ENCODE assay signal across 1 cellular context in the genomic region with DNA sequence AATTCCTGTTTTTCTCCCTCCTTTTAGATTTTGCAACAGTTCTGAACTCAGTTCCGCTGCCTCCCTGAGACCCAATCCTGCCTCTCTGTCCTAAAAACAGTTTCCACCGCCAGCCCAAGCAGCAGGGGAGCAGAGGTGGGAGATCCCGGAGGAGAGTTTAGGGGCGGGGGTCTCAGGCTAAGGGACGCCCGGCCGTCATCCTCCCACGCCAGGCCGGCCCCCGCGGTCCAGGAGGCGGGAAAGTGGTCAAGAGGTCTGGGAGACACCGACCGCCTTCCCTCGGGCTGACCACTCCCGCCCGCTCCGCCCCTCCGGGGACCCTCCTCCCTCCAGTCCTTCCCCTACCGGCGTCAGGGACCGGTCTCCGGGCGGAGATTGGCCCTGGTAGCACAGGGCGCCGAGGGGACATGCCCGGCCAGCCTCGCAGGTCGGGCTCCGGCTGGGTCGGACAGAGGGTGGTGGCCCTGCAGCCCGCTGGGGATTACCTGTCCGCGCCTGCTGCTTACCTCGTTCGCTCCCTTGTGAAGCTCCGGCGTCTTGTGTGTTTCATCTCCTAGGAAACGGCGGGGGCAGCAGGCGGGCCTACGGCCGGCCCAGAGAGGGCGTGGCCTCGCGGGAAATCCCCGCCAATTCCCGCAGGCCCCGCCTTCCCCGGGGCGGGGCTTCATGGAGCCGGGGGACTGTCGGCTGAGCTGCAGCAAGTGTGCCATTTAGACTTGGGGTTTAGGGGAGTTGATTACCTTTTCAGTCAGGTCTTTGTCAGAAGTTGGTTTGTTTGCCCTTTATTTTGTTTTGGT.
TF ChIP-seq lines count a peak whose summit lies in the region.

A gene with protein sequence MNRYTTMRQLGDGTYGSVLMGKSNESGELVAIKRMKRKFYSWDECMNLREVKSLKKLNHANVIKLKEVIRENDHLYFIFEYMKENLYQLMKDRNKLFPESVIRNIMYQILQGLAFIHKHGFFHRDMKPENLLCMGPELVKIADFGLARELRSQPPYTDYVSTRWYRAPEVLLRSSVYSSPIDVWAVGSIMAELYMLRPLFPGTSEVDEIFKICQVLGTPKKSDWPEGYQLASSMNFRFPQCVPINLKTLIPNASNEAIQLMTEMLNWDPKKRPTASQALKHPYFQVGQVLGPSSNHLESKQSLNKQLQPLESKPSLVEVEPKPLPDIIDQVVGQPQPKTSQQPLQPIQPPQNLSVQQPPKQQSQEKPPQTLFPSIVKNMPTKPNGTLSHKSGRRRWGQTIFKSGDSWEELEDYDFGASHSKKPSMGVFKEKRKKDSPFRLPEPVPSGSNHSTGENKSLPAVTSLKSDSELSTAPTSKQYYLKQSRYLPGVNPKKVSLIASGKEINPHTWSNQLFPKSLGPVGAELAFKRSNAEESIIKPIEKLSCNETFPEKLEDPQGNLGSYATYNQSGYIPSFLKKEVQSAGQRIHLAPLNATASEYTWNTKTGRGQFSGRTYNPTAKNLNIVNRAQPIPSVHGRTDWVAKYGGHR (minus strand): TSS at position 543 of the 797 bp plus-strand sequence. CDS start 7,891 bp downstream, outside the sequence.

TF ChIP-seq in GM12878, 131 proteins besides CTCF, POLR2A, EP300 and RAD21 (continued from another document):
- TF ChIP-seq CEBPZ (IDR thresholded peaks at IDR 0.05; ENCODE audit: low read depth, low read length) (no peak), ASH2L (IDR thresholded peaks at IDR 0.05; ENCODE audit: borderline replicate concordance, low read depth) (no peak), BMI1 (IDR thresholded peaks at IDR 0.05; ENCODE audit: borderline replicate concordance) (no peak), ELK1 (IDR thresholded peaks at IDR 0.05; ENCODE audit: low read depth, low read length) (no peak), SIX5 (IDR thresholded peaks at IDR 0.05; ENCODE audit: low read depth, low read length, severe bottlenecking) (no peak), TAF1 (IDR thresholded peaks at IDR 0.05; ENCODE audit: borderline replicate concordance, low read depth, low read length) (0 out of 2 replicates have a peak, but pooled peaks have one; percentile 51), POLR2AphosphoS5 (IDR thresholded peaks at IDR 0.05; ENCODE audit: low read length) (no peak), GATAD2B (conservative IDR thresholded peaks at IDR 0.05; ENCODE audit: low read depth) (peak; percentile 48; the same call in 1 of the 2 replicates), RUNX3 (IDR thresholded peaks at IDR 0.05; ENCODE audit: low read length) (no peak), RB1 (IDR thresholded peaks at IDR 0.05; ENCODE audit: borderline replicate concordance) (peak; percentile 44; the same call in 1 of the 2 replicates), ZNF384 (IDR thresholded peaks at IDR 0.05; ENCODE audit: borderline replicate concordance, low read depth, low read length) (no peak), E2F4 (IDR thresholded peaks at IDR 0.05; ENCODE audit: low read depth, low read length) (0 out of 2 replicates have a peak, but pooled peaks have one; percentile 46)
